ENCODE assay signal across 8 cellular contexts in genomic region chr1:35564037-35564883, GRCh38. TPM values are rescaled to one million over a fixed set of nuclear protein-coding genes. Genes with fewer than 3 reads are reported as not detected.
DNase-seq lines count a peak whose midpoint lies in the region; ATAC-seq and TF ChIP-seq lines count a peak whose summit lies in the region.

No MANE protein-coding gene starts in this region.

- POLR2A ChIA-PET in activated CD4-positive, alpha-beta memory T cell treated with anti-CD3 and anti-CD28 coated beads, Interleukin-2, amount 10 ng/mL, durations not matched to agents 7 days and 5 days (lab: Charles Lee): interaction anchor here (0.7 to 1.6 kb wide), 8 partner anchors 8 to 205 kb away, joined by 3 to 6 read pairs (median 3); partner anchors contain the start of genes CLSPN and TFAP2E

- peak overlapping the region; percentile 28 for H3K56ac ChIP-seq in mesendoderm (ENCODE audit: low read length)

- peaks cover 1% of the 10 kb centered on the region for H3K4me1 Mint-ChIP-seq in Calu3 (ENCODE audit: low read depth, unreplicated experiment)
- H3K4me1 Mint-ChIP-seq in activated CD4-positive, alpha-beta memory T cell treated with anti-CD3 and anti-CD28 coated beads, Interleukin-2, amount 10 ng/mL, durations not matched to agents 7 days and 5 days: peaks cover 22% of the 10 kb centered on the region

- no peak overlapping the region for H4K8ac ChIP-seq in mesendoderm (ENCODE audit: low read depth, low read length)

- CTCF ChIA-PET in Calu3 (lab: Charles Lee): interaction anchor here (0.6 to 2.1 kb wide), 8 partner anchors 8 to 191 kb away, joined by 3 to 63 read pairs (median 6); no protein-coding TSS in a partner anchor
- CTCF ChIA-PET in activated CD4-positive, alpha-beta memory T cell treated with anti-CD3 and anti-CD28 coated beads, Interleukin-2, amount 10 ng/mL, durations not matched to agents 7 days and 5 days (lab: Charles Lee): interaction anchor here (0.5 to 5.9 kb wide), 33 partner anchors 8 to 534 kb away, joined by 3 to 159 read pairs (median 4); partner anchors contain the start of genes CLSPN, KIAA0319L and TFAP2E

- H2BK5ac ChIP-seq in mesendoderm (ENCODE audit: low read length): no peak overlapping the region

- H2AK5ac ChIP-seq in mesendoderm (ENCODE audit: low read length): no peak overlapping the region

- intact Hi-C loops in Calu3 (cut with micrococcal nuclease; ENCODE audit: unreplicated experiment): loop anchor here (1.0 kb wide), 1 partner anchor 113 kb away; no protein-coding TSS in a partner anchor

- H2BK120ac ChIP-seq in mesendoderm (ENCODE audit: low read depth, low read length): no peak overlapping the region

- H3K27ac Mint-ChIP-seq in Calu3 (ENCODE audit: unreplicated experiment): no peak overlapping the region
- H3K27ac Mint-ChIP-seq in activated CD4-positive, alpha-beta memory T cell treated with anti-CD3 and anti-CD28 coated beads, Interleukin-2, amount 10 ng/mL, durations not matched to agents 7 days and 5 days: no peak overlapping the region

- no peak overlapping the region for H3K4me3 ChIP-seq in mesendoderm (ENCODE audit: low read length)

- H3K27me3 Mint-ChIP-seq in Calu3 (ENCODE audit: unreplicated experiment): no peaks in the 10 kb centered on the region
- no peaks in the 10 kb centered on the region for H3K27me3 Mint-ChIP-seq in activated CD4-positive, alpha-beta memory T cell treated with anti-CD3 and anti-CD28 coated beads, Interleukin-2, amount 10 ng/mL, durations not matched to agents 7 days and 5 days

- H3K4ac ChIP-seq in mesendoderm (ENCODE audit: low read depth, low read length): no peak overlapping the region

- TF ChIP-seq CTCF in Calu3 (IDR thresholded peaks at IDR 0.05; ENCODE audit: unreplicated experiment): peak; percentile 71

- no peak overlapping the region for H3K4me2 ChIP-seq in mesendoderm (ENCODE audit: low read length)

- ATAC-seq in HG03175 (IDR thresholded peaks at IDR 0.05; ENCODE audit: unreplicated experiment): peak; percentile 72
- no peak for ATAC-seq in HG03520 (IDR thresholded peaks at IDR 0.05; ENCODE audit: unreplicated experiment)

- H3K27ac ChIP-seq in mesendoderm (ENCODE audit: low read depth, low read length): no peak overlapping the region

- DNase-seq in Calu3 (peak; percentile 82), NCI-H82 (lab: John Stamatoyannopoulos, UW) (peak; percentile 90), mesendoderm (peak; percentile 89)
- peak; percentile 85 for DNase-seq in activated CD4-positive, alpha-beta memory T cell treated with anti-CD3 and anti-CD28 coated beads, Interleukin-2, amount 10 ng/mL, durations not matched to agents 7 days and 5 days
- peak; percentile 72 for DNase-seq in effector CD8-positive, alpha-beta T cell (lab: John Stamatoyannopoulos, UW)
- peak; percentile 58 to 67 for DNase-seq in stimulated activated CD8-positive, alpha-beta memory T cell treated with anti-CD3 and anti-CD28 coated beads, Interleukin-4, amount 100 ng/mL, for 1 hour (ENCODE audit: low read depth in 2 of 2, low spot score in 1 of 2)

- no peak overlapping the region for H3K9ac ChIP-seq in mesendoderm (ENCODE audit: low read length)

- H3K79me2 ChIP-seq in mesendoderm (ENCODE audit: control insufficient read depth, insufficient read depth, low read length): no peaks in the 10 kb centered on the region

- H3K79me1 ChIP-seq in mesendoderm (ENCODE audit: low read length): peaks cover 5% of the 10 kb centered on the region

- H3K18ac ChIP-seq in mesendoderm (ENCODE audit: low read length): no peak overlapping the region

- no peaks in the 10 kb centered on the region for H3K27me3 ChIP-seq in mesendoderm (ENCODE audit: insufficient read depth, low read length, poor library complexity)

- H3K4me3 Mint-ChIP-seq in Calu3 (ENCODE audit: low read depth, unreplicated experiment): no peak overlapping the region
- H3K4me3 Mint-ChIP-seq in activated CD4-positive, alpha-beta memory T cell treated with anti-CD3 and anti-CD28 coated beads, Interleukin-2, amount 10 ng/mL, durations not matched to agents 7 days and 5 days: no peak overlapping the region

- no peak overlapping the region for H2BK15ac ChIP-seq in mesendoderm (replicated peaks; ENCODE audit: low read depth)

- H3K9me3 Mint-ChIP-seq in Calu3 (ENCODE audit: low read depth, unreplicated experiment): no peaks in the 10 kb centered on the region
- no peaks in the 10 kb centered on the region for H3K9me3 Mint-ChIP-seq in activated CD4-positive, alpha-beta memory T cell treated with anti-CD3 and anti-CD28 coated beads, Interleukin-2, amount 10 ng/mL, durations not matched to agents 7 days and 5 days

- no peak overlapping the region for H3K23ac ChIP-seq in mesendoderm (ENCODE audit: low read length)

- peaks cover 24% of the 10 kb centered on the region for H3K36me3 Mint-ChIP-seq in Calu3 (ENCODE audit: insufficient read depth, unreplicated experiment)
- H3K36me3 Mint-ChIP-seq in activated CD4-positive, alpha-beta memory T cell treated with anti-CD3 and anti-CD28 coated beads, Interleukin-2, amount 10 ng/mL, durations not matched to agents 7 days and 5 days (ENCODE audit: low read depth): peaks cover 15% of the 10 kb centered on the region

- H3K36me3 ChIP-seq in mesendoderm (ENCODE audit: control insufficient read depth, insufficient read depth, low read length): peaks cover 4% of the 10 kb centered on the region

- no peaks in the 10 kb centered on the region for H3K4me1 ChIP-seq in mesendoderm (ENCODE audit: control insufficient read depth, low read depth, low read length)

- WGBS in mesendoderm (ENCODE audit: extremely low coverage, insufficient coverage, low lambda C conversion rate): no CpG with 5 or more reads among the region's 9 CpGs

- BruUV-seq in Calu3 (replicated peaks; lab: Mats Ljungman, UMichigan): no TSS peak

- H4K5ac ChIP-seq in mesendoderm (ENCODE audit: low read length): no peak overlapping the region

RNA-seq across cellular contexts. Expression of gene NCDN, which starts 6.7 kb away (rescaled TPM):
- total RNA-seq in Calu3 (2022): 36.0 and 38.0 TPM in 2 replicates
- 10 to 100 TPM; 25.6 to 27.8 TPM for total RNA-seq in activated CD4-positive, alpha-beta memory T cell treated with anti-CD3 and anti-CD28 coated beads, Interleukin-2, amount 10 ng/mL, durations not matched to agents 7 days and 5 days
- polyA plus RNA-seq in mesendoderm (2013, experiment 1 of 2): 27.8 TPM
- polyA plus RNA-seq in mesendoderm (2013, experiment 2 of 2): 28.0 TPM

RNA-seq across cellular contexts. Expression of gene KIAA0319L, which starts 7.1 kb away (rescaled TPM):
- 72.0 and 72.6 TPM in 2 replicates for total RNA-seq in Calu3 (2022)
- 10 to 100 TPM; 48.4 to 53.2 TPM for total RNA-seq in activated CD4-positive, alpha-beta memory T cell treated with anti-CD3 and anti-CD28 coated beads, Interleukin-2, amount 10 ng/mL, durations not matched to agents 7 days and 5 days
- polyA plus RNA-seq in mesendoderm (2013, experiment 1 of 2): 15.1 TPM
- polyA plus RNA-seq in mesendoderm (2013, experiment 2 of 2): 16.4 TPM

RNA-seq across cellular contexts. Expression of gene TFAP2E, which starts 8.9 kb away (rescaled TPM):
- total RNA-seq in Calu3 (2022): 0.26 and 0.49 TPM in 2 replicates
- under 1 TPM; 0.65 to 0.85 TPM for total RNA-seq in activated CD4-positive, alpha-beta memory T cell treated with anti-CD3 and anti-CD28 coated beads, Interleukin-2, amount 10 ng/mL, durations not matched to agents 7 days and 5 days
- 0.20 TPM for polyA plus RNA-seq in mesendoderm (2013, experiment 1 of 2)
- polyA plus RNA-seq in mesendoderm (2013, experiment 2 of 2): 0.14 TPM
